In the genomic region with DNA sequence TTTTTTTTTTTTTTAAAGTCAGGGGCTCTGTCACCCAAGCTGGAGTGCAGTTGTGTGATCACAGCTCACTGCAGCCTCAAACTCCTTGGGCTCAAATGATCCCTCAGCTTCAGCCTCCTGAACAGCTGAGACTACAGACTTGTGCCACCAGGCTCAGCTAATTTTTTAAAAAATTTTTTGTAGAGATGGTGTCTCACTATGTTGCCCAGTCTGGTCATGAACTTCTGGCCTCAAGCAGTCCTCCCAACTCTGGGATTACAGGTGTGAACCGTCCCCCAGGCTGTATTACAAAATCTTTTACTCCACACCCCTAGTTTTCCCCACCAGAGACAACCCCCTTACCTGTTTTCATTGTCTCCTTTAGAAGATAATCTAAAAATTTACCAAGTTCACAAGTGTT, we compare ENCODE assay signal across 1 cellular context.
TF ChIP-seq lines count a peak whose summit lies in the region.

No MANE protein-coding gene starts in this region.

TF ChIP-seq in HCT116, 20 proteins besides CTCF, POLR2A, EP300 and RAD21 (continued from another document):
- no peak for TF ChIP-seq TCF7L2 (IDR thresholded peaks at IDR 0.05; ENCODE audit: borderline replicate concordance, extremely low read depth, insufficient read depth, insufficient read length)
- no peak for TF ChIP-seq FOSL1 (IDR thresholded peaks at IDR 0.05; ENCODE audit: low read depth)
- TF ChIP-seq, protein P1, sequence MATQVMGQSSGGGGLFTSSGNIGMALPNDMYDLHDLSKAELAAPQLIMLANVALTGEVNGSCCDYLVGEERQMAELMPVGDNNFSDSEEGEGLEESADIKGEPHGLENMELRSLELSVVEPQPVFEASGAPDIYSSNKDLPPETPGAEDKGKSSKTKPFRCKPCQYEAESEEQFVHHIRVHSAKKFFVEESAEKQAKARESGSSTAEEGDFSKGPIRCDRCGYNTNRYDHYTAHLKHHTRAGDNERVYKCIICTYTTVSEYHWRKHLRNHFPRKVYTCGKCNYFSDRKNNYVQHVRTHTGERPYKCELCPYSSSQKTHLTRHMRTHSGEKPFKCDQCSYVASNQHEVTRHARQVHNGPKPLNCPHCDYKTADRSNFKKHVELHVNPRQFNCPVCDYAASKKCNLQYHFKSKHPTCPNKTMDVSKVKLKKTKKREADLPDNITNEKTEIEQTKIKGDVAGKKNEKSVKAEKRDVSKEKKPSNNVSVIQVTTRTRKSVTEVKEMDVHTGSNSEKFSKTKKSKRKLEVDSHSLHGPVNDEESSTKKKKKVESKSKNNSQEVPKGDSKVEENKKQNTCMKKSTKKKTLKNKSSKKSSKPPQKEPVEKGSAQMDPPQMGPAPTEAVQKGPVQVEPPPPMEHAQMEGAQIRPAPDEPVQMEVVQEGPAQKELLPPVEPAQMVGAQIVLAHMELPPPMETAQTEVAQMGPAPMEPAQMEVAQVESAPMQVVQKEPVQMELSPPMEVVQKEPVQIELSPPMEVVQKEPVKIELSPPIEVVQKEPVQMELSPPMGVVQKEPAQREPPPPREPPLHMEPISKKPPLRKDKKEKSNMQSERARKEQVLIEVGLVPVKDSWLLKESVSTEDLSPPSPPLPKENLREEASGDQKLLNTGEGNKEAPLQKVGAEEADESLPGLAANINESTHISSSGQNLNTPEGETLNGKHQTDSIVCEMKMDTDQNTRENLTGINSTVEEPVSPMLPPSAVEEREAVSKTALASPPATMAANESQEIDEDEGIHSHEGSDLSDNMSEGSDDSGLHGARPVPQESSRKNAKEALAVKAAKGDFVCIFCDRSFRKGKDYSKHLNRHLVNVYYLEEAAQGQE (IDR thresholded peaks at IDR 0.05; ENCODE audit: low read depth): no peak
- TF ChIP-seq CBX3 (IDR thresholded peaks at IDR 0.05; ENCODE audit: low read depth): no peak
- TF ChIP-seq CEBPB (IDR thresholded peaks at IDR 0.05; ENCODE audit: low read depth): no peak
- no peak for TF ChIP-seq ELF1 (IDR thresholded peaks at IDR 0.05; ENCODE audit: borderline replicate concordance, low read depth)
- no peak for TF ChIP-seq ZFX (IDR thresholded peaks at IDR 0.05)
- TF ChIP-seq EGR1 (IDR thresholded peaks at IDR 0.05; ENCODE audit: low read depth): no peak
- TF ChIP-seq, protein P2, sequence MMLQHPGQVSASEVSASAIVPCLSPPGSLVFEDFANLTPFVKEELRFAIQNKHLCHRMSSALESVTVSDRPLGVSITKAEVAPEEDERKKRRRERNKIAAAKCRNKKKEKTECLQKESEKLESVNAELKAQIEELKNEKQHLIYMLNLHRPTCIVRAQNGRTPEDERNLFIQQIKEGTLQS (IDR thresholded peaks at IDR 0.05): no peak
- TF ChIP-seq, protein P3, sequence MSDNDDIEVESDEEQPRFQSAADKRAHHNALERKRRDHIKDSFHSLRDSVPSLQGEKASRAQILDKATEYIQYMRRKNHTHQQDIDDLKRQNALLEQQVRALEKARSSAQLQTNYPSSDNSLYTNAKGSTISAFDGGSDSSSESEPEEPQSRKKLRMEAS (IDR thresholded peaks at IDR 0.05): no peak
- TF ChIP-seq EZH2phosphoT487 (IDR thresholded peaks at IDR 0.05; ENCODE audit: borderline replicate concordance): no peak
- no peak for TF ChIP-seq EZH2 (IDR thresholded peaks at IDR 0.05)
- TF ChIP-seq YY1 (IDR thresholded peaks at IDR 0.05; ENCODE audit: extremely low read depth, insufficient replicate concordance, low read depth, low read length): no peak
- no peak for TF ChIP-seq SRF (IDR thresholded peaks at IDR 0.05; ENCODE audit: low read depth)
